In genomic region chr2:153478289-153479261, GRCh38 we compare ENCODE assay signal across 8 cellular contexts. TPM values are rescaled to one million over a fixed set of nuclear protein-coding genes. Genes with fewer than 3 reads are reported as not detected.
DNase-seq lines count a peak whose midpoint lies in the region; ATAC-seq and TF ChIP-seq lines count a peak whose summit lies in the region.

TSS of gene RPRM (minus strand) at chr2:153478762. CDS start at chr2:153478565, 197 bp downstream.

- peak within 1 kb of the TSS; percentile 83 for H3K27ac Mint-ChIP-seq in stimulated activated naive B cell treated with anti-CD40 and anti-IgM and Interleukin-4, amounts not matched to agents 10 μg/mL and 1 μg/mL and 100 μg/mL, for 72 hours

- H3K36me3 Mint-ChIP-seq in stimulated activated naive B cell treated with anti-CD40 and anti-IgM and Interleukin-4, amounts not matched to agents 10 μg/mL and 1 μg/mL and 100 μg/mL, for 72 hours, result peaks cover 1 to 3% of the 10 kb centered on the region in 2 donors

- peak; percentile 61 to 91 (median 80) for TF ChIP-seq CTCF in esophagus squamous epithelium (IDR thresholded peaks at IDR 0.05)

- ATAC-seq in GM19025 (IDR thresholded peaks at IDR 0.05; ENCODE audit: low read depth, unreplicated experiment) (peak; percentile 81), HG03196 (IDR thresholded peaks at IDR 0.05; ENCODE audit: unreplicated experiment) (peak; percentile 89)
- peak; percentile 82 for ATAC-seq in stimulated activated naive B cell treated with anti-CD40 and anti-IgM and Interleukin-4, amounts not matched to agents 10 μg/mL and 1 μg/mL and 100 μg/mL, for 72 hours (replicated peaks)

- peaks cover 17 to 32% (median 21%) of the 10 kb centered on the region in 3 donors for H3K4me1 ChIP-seq in esophagus squamous epithelium

- DNase-seq in Ammon's horn (ENCODE audit: low spot score) (peak; percentile 79), NCI-H524 treated with DMSO at 0.1 percent for 48 hours (lab: John Stamatoyannopoulos, UW) (peak; percentile 52), activated T-cell treated with anti-CD3 and anti-CD28 coated beads for 48 hours (ENCODE audit: low read depth) (peak; percentile 55), esophagus squamous epithelium (lab: John Stamatoyannopoulos, UW) (no peak), myocyte (ENCODE audit: low read depth) (peak; percentile 65)
- peak; percentile 36 for DNase-seq in stimulated activated naive B cell treated with anti-CD40 and anti-IgM and Interleukin-4, amounts not matched to agents 10 μg/mL and 1 μg/mL and 100 μg/mL, for 72 hours

- H3K27ac ChIP-seq in esophagus squamous epithelium, result no peak within 1 kb of the TSS

- peak within 1 kb of the TSS; percentile 61 to 74 for H3K4me3 Mint-ChIP-seq in stimulated activated naive B cell treated with anti-CD40 and anti-IgM and Interleukin-4, amounts not matched to agents 10 μg/mL and 1 μg/mL and 100 μg/mL, for 72 hours

- peak within 1 kb of the TSS; percentile 46 to 74 (median 58) for H3K4me3 ChIP-seq in esophagus squamous epithelium

- 0% methylated on average over 13 to 22 of the region's 93 CpGs for WGBS in esophagus squamous epithelium, 2 donors

- peaks cover 0 to 2% of the 10 kb centered on the region in 2 donors for H3K9me3 Mint-ChIP-seq in stimulated activated naive B cell treated with anti-CD40 and anti-IgM and Interleukin-4, amounts not matched to agents 10 μg/mL and 1 μg/mL and 100 μg/mL, for 72 hours

- H3K4me1 Mint-ChIP-seq in stimulated activated naive B cell treated with anti-CD40 and anti-IgM and Interleukin-4, amounts not matched to agents 10 μg/mL and 1 μg/mL and 100 μg/mL, for 72 hours, result peaks cover 12 to 24% of the 10 kb centered on the region in 2 donors

- H3K9me3 ChIP-seq in esophagus squamous epithelium, result no peaks in the 10 kb centered on the region

- peaks cover 0 to 90% (median 7%) of the 10 kb centered on the region in 4 donors for H3K27me3 ChIP-seq in esophagus squamous epithelium

- no peak for TF ChIP-seq POLR2A in esophagus squamous epithelium (IDR thresholded peaks at IDR 0.05)

- no peaks in the 10 kb centered on the region for H3K36me3 ChIP-seq in esophagus squamous epithelium

- intact Hi-C loops in esophagus squamous epithelium (cut with DNase I), result no loop called here

- H3K27me3 Mint-ChIP-seq in stimulated activated naive B cell treated with anti-CD40 and anti-IgM and Interleukin-4, amounts not matched to agents 10 μg/mL and 1 μg/mL and 100 μg/mL, for 72 hours, result peaks cover 46 to 63% of the 10 kb centered on the region in 2 donors

RNA-seq across cellular contexts. Expression of gene RPRM, which starts in this region (rescaled TPM):
- total RNA-seq in esophagus squamous epithelium, result under 1 TPM in 1 of 4 donors, not detected in 3; 0.95 TPM
- not detected in 2 replicates for total RNA-seq in myocyte
- polyA plus RNA-seq in myocyte (2012), result 0.92 TPM

Comparison
In these comparisons a context has a peak if more than half of its experiments do, and no peak if none do; other contexts are left out.
1. Peak in DNase-seq in myocyte; RNA of the gene not detected or under 1 TPM.